16 cellular contexts compared by ENCODE assay signal in genomic region chr10:59854571-59854970, GRCh38. TPM values are rescaled to one million over a fixed set of nuclear protein-coding genes. Genes with fewer than 3 reads are reported as not detected.
DNase-seq lines count a peak whose midpoint lies in the region; ATAC-seq and TF ChIP-seq lines count a peak whose summit lies in the region.
"Had no signal": no experiment of that assay in that cellular context is flagged by ENCODE, and none has a peak within 500 bp of the region (broad histone marks: within the 10 kb centered on the region; RNA-seq: fewer than 3 reads in every experiment).

No MANE protein-coding gene starts in this region.

- DNase-seq in HCT116 (ENCODE audit: low read depth, low spot score) (no peak), epithelial cell of esophagus (ENCODE audit: low read depth) (peak; percentile 6), mesothelial cell of epicardium (ENCODE audit: low spot score in 2 of 2, unreplicated experiment in 2 of 2) (no peak), SKM-1 treated with dmso at 0.1 percent for 144 hours (lab: John Stamatoyannopoulos, UW; ENCODE audit: unreplicated experiment) (no peak), chondrocyte (ENCODE audit: low spot score) (no peak), upper lobe of left lung (no peak)
- DNase-seq: CD4-positive, alpha-beta T cell; DMS53; HCEC 1CT; NCI-H1436; NCI-H2029; NCI-H2171; NCI-H446 treated with DMSO at 0.1 percent for 48 hours had no signal

- ATAC-seq in HCT116 (no peak), GM21390 (IDR thresholded peaks at IDR 0.05; ENCODE audit: unreplicated experiment) (no peak), upper lobe of left lung (ENCODE audit: low FRiP score in 2 of 2) (no peak)

- H3K9me3 Mint-ChIP-seq in mesothelial cell of epicardium (peaks cover 4% of the 10 kb centered on the region), chondrocyte (ENCODE audit: low read depth) (peaks cover 2% of the 10 kb centered on the region)
- H3K9me3 Mint-ChIP-seq: CD4-positive, alpha-beta T cell had no signal

- peaks cover 70% of the 10 kb centered on the region for H3K4me1 Mint-ChIP-seq in mesothelial cell of epicardium
- peaks cover 58% of the 10 kb centered on the region for H3K4me1 Mint-ChIP-seq in chondrocyte (ENCODE audit: low read depth)

- 71 to 82% methylated on average over 4 of the region's 4 CpGs for WGBS in upper lobe of left lung, 2 donors

- TF ChIP-seq EP300 in upper lobe of left lung (IDR thresholded peaks at IDR 0.05): no peak

- H3K4me1 ChIP-seq in HCT116 (ENCODE audit: control insufficient read depth in 1 of 2, insufficient read depth in 2 of 2, low read length in 2 of 2) (no peaks in the 10 kb centered on the region), upper lobe of left lung (peaks cover 13 to 30% (median 21%) of the 10 kb centered on the region in 4 donors)

- no peak overlapping the region for H3K4me3 ChIP-seq in HCT116 (replicated peaks in 1 of 2; ENCODE audit: low read depth in 1 of 2, low read length in 2 of 2)
- no peak overlapping the region for H3K4me3 ChIP-seq in epithelial cell of esophagus (ENCODE audit: low read length)
- no peak overlapping the region for H3K4me3 ChIP-seq in upper lobe of left lung

- H3K79me2 ChIP-seq in HCT116 (ENCODE audit: insufficient read depth, low read length): peaks cover 59% of the 10 kb centered on the region

- RAD21 ChIA-PET in HCT116 (lab: Charles Lee; ENCODE audit: low non-redundant PET in 1 of 2, low total read pairs in 2 of 2, uncharacterized antibody in 2 of 2, unreplicated experiment in 2 of 2): no interaction called here

- H3K9me3 ChIP-seq in HCT116 (ENCODE audit: control insufficient read depth in 1 of 2, insufficient read depth in 1 of 2, low read depth in 1 of 2, low read length in 2 of 2) (no peaks in the 10 kb centered on the region), upper lobe of left lung (no peaks in the 10 kb centered on the region)

- TF ChIP-seq CTCF in C4-2B (conservative IDR thresholded peaks at IDR 0.05) (no peak), HCT116 (IDR thresholded peaks at IDR 0.05 in 2 of 3, conservative IDR thresholded peaks at IDR 0.05 in 1 of 3; ENCODE audit: borderline replicate concordance in 1 of 3, insufficient read depth in 1 of 3, low read depth in 2 of 3, low read length in 2 of 3) (no peak), epithelial cell of esophagus (IDR thresholded peaks at IDR 0.05; ENCODE audit: insufficient read depth, low read depth, low read length, missing control alignments) (no peak), mesothelial cell of epicardium (IDR thresholded peaks at IDR 0.05; ENCODE audit: unreplicated experiment) (no peak), chondrocyte (IDR thresholded peaks at IDR 0.05) (no peak), upper lobe of left lung (IDR thresholded peaks at IDR 0.05) (no peak)

- peaks cover 3% of the 10 kb centered on the region for H3K36me3 Mint-ChIP-seq in mesothelial cell of epicardium
- peaks cover 2% of the 10 kb centered on the region for H3K36me3 Mint-ChIP-seq in chondrocyte (ENCODE audit: low read depth)

- H3K27me3 ChIP-seq in HCT116 (ENCODE audit: insufficient read depth, low read length) (no peaks in the 10 kb centered on the region), upper lobe of left lung (no peaks in the 10 kb centered on the region)

- H3K27ac ChIP-seq in C4-2B (peak overlapping the region; percentile 33; the same call in 1 of the 2 replicates), HCT116 (ENCODE audit: low read depth, low read length) (no peak overlapping the region), upper lobe of left lung (no peak overlapping the region)
- H3K27ac ChIP-seq: HL-60 had no signal

- H3K36me3 ChIP-seq in HCT116 (ENCODE audit: control insufficient read depth in 1 of 2, insufficient read depth in 2 of 2, low read length in 2 of 2) (peaks cover 0 to 2% of the 10 kb centered on the region in 2 experiments; a peak in 1 of 4 replicates), upper lobe of left lung (peaks cover 0 to 17% (median 1%) of the 10 kb centered on the region in 4 donors)

- no peak for TF ChIP-seq RAD21 in HCT116 (IDR thresholded peaks at IDR 0.05; ENCODE audit: low read depth)

- POLR2A ChIA-PET in HCT116 (lab: Charles Lee): no interaction called here

- no peak overlapping the region for H3K4me2 ChIP-seq in HCT116 (ENCODE audit: low read length)

- no peaks in the 10 kb centered on the region for H3K9me2 ChIP-seq in HCT116 (ENCODE audit: insufficient read depth)

- no TSS peak for BruUV-seq in HCT116 (replicated peaks; lab: Mats Ljungman, UMichigan)

- H3K4me3 Mint-ChIP-seq in mesothelial cell of epicardium: peak overlapping the region; percentile 3
- H3K4me3 Mint-ChIP-seq in chondrocyte (ENCODE audit: unreplicated experiment): no peak overlapping the region
- H3K4me3 Mint-ChIP-seq: CD4-positive, alpha-beta T cell had no signal

- H3K9ac ChIP-seq in HCT116 (ENCODE audit: low read length): no peak overlapping the region

- H2AFZ ChIP-seq in HCT116 (ENCODE audit: low read depth, low read length, poor library complexity, severe bottlenecking): no peak overlapping the region

- H3K27ac Mint-ChIP-seq in mesothelial cell of epicardium: peak overlapping the region; percentile 86
- no peak overlapping the region for H3K27ac Mint-ChIP-seq in chondrocyte (ENCODE audit: unreplicated experiment)
- H3K27ac Mint-ChIP-seq: CD4-positive, alpha-beta T cell had no signal

- H3K27me3 Mint-ChIP-seq in mesothelial cell of epicardium (ENCODE audit: low read depth) (no peaks in the 10 kb centered on the region), chondrocyte (ENCODE audit: low read depth) (no peaks in the 10 kb centered on the region)
- H3K27me3 Mint-ChIP-seq: CD4-positive, alpha-beta T cell had no signal

- TF ChIP-seq POLR2A in HCT116 (IDR thresholded peaks at IDR 0.05; ENCODE audit: borderline replicate concordance, extremely low read depth, insufficient read depth, insufficient read length): no peak
- no peak for TF ChIP-seq POLR2A in upper lobe of left lung (IDR thresholded peaks at IDR 0.05)

- CTCF ChIA-PET in HCT116 (lab: Charles Lee): no interaction called here

- no peaks in the 10 kb centered on the region for H4K20me1 ChIP-seq in HCT116 (ENCODE audit: insufficient read depth)

- intact Hi-C loops in HCT116 (cut with micrococcal nuclease): no loop called here

TF ChIP-seq in HCT116, 20 proteins besides CTCF, POLR2A, EP300 and RAD21:
- TF ChIP-seq EZH2 (IDR thresholded peaks at IDR 0.05) (no peak), JUND (IDR thresholded peaks at IDR 0.05) (no peak), CEBPB (IDR thresholded peaks at IDR 0.05; ENCODE audit: low read depth) (no peak), SP1 (IDR thresholded peaks at IDR 0.05; ENCODE audit: low read depth) (no peak), TCF7L2 (IDR thresholded peaks at IDR 0.05; ENCODE audit: borderline replicate concordance, extremely low read depth, insufficient read depth, insufficient read length) (no peak), ZFX (IDR thresholded peaks at IDR 0.05) (no peak), ZNF274 (IDR thresholded peaks at IDR 0.05; ENCODE audit: low read depth, low read length) (0 out of 2 replicates have a peak, but pooled peaks have one; percentile 20), FOSL1 (IDR thresholded peaks at IDR 0.05; ENCODE audit: low read depth) (no peak)

RNA-seq across cellular contexts. Expression of gene CCDC6, which starts 51.8 kb away (rescaled TPM):
- total RNA-seq in HCT116 (2021; ENCODE audit: unreplicated experiment): 54.9 TPM
- polyA plus RNA-seq in HCT116 (2012): 15.2 and 17.3 TPM in 2 replicates
- total RNA-seq in mesothelial cell of epicardium: 49.3 to 51.4 TPM (median 50.5 TPM) in 3 replicates
- total RNA-seq in chondrocyte: 58.9 to 61.8 TPM (median 59.3 TPM) in 3 replicates
- 100 to 1,000 TPM in 1 of 6 donors, 10 to 100 TPM in 5; 42.5 to 118 (median 51.5) TPM for total RNA-seq in upper lobe of left lung
